9 cellular contexts compared by ENCODE assay signal in genomic region chrX:12679522-12679921, GRCh38.
"Had no signal": no experiment of that assay in that cellular context is flagged by ENCODE, and none has a peak within 500 bp of the region (broad histone marks: within the 10 kb centered on the region; RNA-seq: fewer than 3 reads in every experiment).

No MANE protein-coding gene starts in this region.

- H3K4me2 ChIP-seq: KMS-11 had no signal

- H3K4me1 Mint-ChIP-seq: IgD-negative memory B cell had no signal

- H3K27ac Mint-ChIP-seq: IgD-negative memory B cell had no signal

- H3K4me3 Mint-ChIP-seq: IgD-negative memory B cell had no signal

- H3K9ac ChIP-seq: KMS-11 had no signal

- DNase-seq: IMR-90, KBM-7, KG1 had no signal

- H3K27ac ChIP-seq: HL-60, KMS-11 had no signal

- H3K36me3 Mint-ChIP-seq: IgD-negative memory B cell had no signal

- ATAC-seq: HepG2, K562 had no signal

- H3K4me3 ChIP-seq: K562 had no signal

- FAIRE-seq: HepG2, HTR-8/SVneo, K562 had no signal
